ENCODE assay signal across 1 cellular context in genomic region chr11:9719949-9720646, GRCh38.
TF ChIP-seq lines count a peak whose summit lies in the region.

No MANE protein-coding gene starts in this region.

TF ChIP-seq in HepG2, 621 proteins besides CTCF, POLR2A, EP300 and RAD21 (continued from another document):
- TF ChIP-seq, protein P1, sequence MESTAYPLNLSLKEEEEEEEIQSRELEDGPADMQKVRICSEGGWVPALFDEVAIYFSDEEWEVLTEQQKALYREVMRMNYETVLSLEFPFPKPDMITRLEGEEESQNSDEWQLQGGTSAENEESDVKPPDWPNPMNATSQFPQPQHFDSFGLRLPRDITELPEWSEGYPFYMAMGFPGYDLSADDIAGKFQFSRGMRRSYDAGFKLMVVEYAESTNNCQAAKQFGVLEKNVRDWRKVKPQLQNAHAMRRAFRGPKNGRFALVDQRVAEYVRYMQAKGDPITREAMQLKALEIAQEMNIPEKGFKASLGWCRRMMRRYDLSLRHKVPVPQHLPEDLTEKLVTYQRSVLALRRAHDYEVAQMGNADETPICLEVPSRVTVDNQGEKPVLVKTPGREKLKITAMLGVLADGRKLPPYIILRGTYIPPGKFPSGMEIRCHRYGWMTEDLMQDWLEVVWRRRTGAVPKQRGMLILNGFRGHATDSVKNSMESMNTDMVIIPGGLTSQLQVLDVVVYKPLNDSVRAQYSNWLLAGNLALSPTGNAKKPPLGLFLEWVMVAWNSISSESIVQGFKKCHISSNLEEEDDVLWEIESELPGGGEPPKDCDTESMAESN (CRISPR knock-in tag; conservative IDR thresholded peaks at IDR 0.05): no peak
- TF ChIP-seq ZNF34 (CRISPR knock-in tag; IDR thresholded peaks at IDR 0.05; ENCODE audit: borderline replicate concordance) (no peak), GATAD1 (CRISPR knock-in tag; IDR thresholded peaks at IDR 0.05) (no peak), ELF4 (CRISPR knock-in tag; IDR thresholded peaks at IDR 0.05; ENCODE audit: borderline replicate concordance) (no peak), ISX (CRISPR knock-in tag; conservative IDR thresholded peaks at IDR 0.05) (no peak), HNRNPH1 (optimal IDR thresholded peaks at IDR 0.05; ENCODE audit: low read depth, low read length) (no peak), ZNF850 (CRISPR knock-in tag; conservative IDR thresholded peaks at IDR 0.05) (no peak), HOXA7 (CRISPR knock-in tag; IDR thresholded peaks at IDR 0.05) (no peak), XRCC5 (optimal IDR thresholded peaks at IDR 0.05; ENCODE audit: low read length) (no peak), ZZZ3 (CRISPR knock-in tag; IDR thresholded peaks at IDR 0.05; ENCODE audit: borderline replicate concordance) (no peak), NFYC (CRISPR knock-in tag; IDR thresholded peaks at IDR 0.05) (no peak), ZNF251 (CRISPR knock-in tag; IDR thresholded peaks at IDR 0.05) (no peak)
- TF ChIP-seq, protein P2, sequence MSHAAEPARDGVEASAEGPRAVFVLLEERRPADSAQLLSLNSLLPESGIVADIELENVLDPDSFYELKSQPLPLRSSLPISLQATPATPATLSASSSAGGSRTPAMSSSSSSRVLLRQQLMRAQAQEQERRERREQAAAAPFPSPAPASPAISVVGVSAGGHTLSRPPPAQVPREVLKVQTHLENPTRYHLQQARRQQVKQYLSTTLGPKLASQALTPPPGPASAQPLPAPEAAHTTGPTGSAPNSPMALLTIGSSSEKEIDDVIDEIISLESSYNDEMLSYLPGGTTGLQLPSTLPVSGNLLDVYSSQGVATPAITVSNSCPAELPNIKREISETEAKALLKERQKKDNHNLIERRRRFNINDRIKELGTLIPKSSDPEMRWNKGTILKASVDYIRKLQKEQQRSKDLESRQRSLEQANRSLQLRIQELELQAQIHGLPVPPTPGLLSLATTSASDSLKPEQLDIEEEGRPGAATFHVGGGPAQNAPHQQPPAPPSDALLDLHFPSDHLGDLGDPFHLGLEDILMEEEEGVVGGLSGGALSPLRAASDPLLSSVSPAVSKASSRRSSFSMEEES (CRISPR knock-in tag; IDR thresholded peaks at IDR 0.05): no peak
- TF ChIP-seq, protein P3, sequence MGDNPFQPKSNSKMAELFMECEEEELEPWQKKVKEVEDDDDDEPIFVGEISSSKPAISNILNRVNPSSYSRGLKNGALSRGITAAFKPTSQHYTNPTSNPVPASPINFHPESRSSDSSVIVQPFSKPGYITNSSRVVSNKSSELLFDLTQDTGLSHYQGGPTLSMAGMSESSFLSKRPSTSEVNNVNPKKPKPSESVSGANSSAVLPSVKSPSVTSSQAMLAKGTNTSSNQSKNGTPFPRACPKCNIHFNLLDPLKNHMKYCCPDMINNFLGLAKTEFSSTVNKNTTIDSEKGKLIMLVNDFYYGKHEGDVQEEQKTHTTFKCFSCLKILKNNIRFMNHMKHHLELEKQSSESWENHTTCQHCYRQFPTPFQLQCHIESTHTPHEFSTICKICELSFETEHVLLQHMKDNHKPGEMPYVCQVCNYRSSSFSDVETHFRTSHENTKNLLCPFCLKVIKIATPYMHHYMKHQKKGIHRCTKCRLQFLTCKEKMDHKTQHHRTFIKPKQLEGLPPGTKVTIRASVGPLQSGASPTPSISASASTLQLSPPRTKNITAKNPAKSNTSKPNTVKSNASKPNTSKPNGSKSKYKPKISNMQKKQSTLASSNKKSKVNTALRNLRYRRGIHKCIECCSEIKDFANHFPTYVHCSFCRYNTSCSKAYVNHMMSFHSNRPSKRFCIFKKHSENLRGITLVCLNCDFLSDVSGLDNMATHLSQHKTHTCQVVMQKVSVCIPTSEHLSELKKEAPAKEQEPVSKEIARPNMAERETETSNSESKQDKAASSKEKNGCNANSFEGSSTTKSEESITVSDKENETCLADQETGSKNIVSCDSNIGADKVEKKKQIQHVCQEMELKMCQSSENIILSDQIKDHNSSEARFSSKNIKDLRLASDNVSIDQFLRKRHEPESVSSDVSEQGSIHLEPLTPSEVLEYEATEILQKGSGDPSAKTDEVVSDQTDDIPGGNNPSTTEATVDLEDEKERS (CRISPR knock-in tag; IDR thresholded peaks at IDR 0.05): no peak
- TF ChIP-seq, protein P4, sequence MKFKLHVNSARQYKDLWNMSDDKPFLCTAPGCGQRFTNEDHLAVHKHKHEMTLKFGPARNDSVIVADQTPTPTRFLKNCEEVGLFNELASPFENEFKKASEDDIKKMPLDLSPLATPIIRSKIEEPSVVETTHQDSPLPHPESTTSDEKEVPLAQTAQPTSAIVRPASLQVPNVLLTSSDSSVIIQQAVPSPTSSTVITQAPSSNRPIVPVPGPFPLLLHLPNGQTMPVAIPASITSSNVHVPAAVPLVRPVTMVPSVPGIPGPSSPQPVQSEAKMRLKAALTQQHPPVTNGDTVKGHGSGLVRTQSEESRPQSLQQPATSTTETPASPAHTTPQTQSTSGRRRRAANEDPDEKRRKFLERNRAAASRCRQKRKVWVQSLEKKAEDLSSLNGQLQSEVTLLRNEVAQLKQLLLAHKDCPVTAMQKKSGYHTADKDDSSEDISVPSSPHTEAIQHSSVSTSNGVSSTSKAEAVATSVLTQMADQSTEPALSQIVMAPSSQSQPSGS (CRISPR knock-in tag; IDR thresholded peaks at IDR 0.05): no peak
- TF ChIP-seq, protein P5, sequence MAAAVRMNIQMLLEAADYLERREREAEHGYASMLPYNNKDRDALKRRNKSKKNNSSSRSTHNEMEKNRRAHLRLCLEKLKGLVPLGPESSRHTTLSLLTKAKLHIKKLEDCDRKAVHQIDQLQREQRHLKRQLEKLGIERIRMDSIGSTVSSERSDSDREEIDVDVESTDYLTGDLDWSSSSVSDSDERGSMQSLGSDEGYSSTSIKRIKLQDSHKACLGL (CRISPR knock-in tag; IDR thresholded peaks at IDR 0.05): no peak
- TF ChIP-seq, protein P6, sequence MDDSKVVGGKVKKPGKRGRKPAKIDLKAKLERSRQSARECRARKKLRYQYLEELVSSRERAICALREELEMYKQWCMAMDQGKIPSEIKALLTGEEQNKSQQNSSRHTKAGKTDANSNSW (CRISPR knock-in tag; IDR thresholded peaks at IDR 0.05; ENCODE audit: borderline replicate concordance): no peak
